ENCODE assay signal across 9 cellular contexts in the genomic region with DNA sequence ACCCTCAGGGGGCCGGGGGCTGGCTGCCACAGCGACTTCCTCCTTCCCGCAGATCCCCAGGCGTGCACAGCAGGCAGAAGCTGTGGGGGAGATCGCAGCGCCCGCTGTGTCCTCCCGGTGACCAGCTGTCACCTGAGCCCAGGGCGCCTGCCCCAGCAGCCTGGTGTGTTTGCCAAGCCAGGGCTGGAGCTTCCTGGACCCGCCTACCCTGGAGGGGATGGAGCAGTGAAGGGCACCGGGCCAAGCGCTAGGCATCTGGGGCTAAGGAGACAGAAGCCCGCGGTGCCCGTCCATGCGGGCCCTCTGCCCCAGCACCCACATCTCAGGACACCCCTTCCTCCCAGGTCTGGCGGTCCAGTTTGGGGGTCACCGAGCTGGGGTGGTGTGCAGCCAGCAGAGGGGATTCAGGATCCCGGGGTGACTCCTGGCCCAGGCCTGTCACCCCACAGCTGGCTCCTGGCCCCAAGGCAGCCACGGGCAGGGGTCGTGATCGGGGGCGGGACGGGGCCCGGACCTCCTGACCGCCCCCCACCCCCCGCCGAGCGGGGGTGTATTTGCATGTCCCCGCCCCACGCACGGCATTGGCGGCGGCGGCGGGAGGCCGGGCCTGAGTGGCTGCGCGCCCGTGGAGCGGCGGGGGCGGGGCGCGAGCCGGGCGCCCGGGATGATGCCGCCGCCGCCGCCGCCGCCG. TPM values are rescaled to one million over a fixed set of nuclear protein-coding genes. Genes with fewer than 3 reads are reported as not detected.
DNase-seq lines count a peak whose midpoint lies in the region; ATAC-seq, FAIRE-seq and TF ChIP-seq lines count a peak whose summit lies in the region.
"Had no signal": no experiment of that assay in that cellular context is flagged by ENCODE, and none has a peak within 500 bp of the region (broad histone marks: within the 10 kb centered on the region; RNA-seq: fewer than 3 reads in every experiment).

A gene with protein sequence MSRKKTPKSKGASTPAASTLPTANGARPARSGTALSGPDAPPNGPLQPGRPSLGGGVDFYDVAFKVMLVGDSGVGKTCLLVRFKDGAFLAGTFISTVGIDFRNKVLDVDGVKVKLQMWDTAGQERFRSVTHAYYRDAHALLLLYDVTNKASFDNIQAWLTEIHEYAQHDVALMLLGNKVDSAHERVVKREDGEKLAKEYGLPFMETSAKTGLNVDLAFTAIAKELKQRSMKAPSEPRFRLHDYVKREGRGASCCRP (plus strand): TSS at position 645 of the 691 bp plus-strand sequence. CDS start 159 bp downstream, outside the sequence.

- H3K9me3 ChIP-seq in ectodermal cell (ENCODE audit: control insufficient read depth, low read length) (no peaks in the 10 kb centered on the region), HepG2 (ENCODE audit: low read length) (no peaks in the 10 kb centered on the region)

- TF ChIP-seq EP300 in HepG2 (IDR thresholded peaks at IDR 0.05; ENCODE audit: low read depth in 2 of 2, low read length in 2 of 2) = no peak
- TF ChIP-seq EP300 in HepG2 (CRISPR knock-in tag; IDR thresholded peaks at IDR 0.05; ENCODE audit: borderline replicate concordance) = no peak

- DNase-seq in AG04449 (ENCODE audit: low read depth, low spot score) (no peak), H4 (ENCODE audit: low spot score) (peak; percentile 91), NCI-H2196 (lab: John Stamatoyannopoulos, UW; ENCODE audit: unreplicated experiment) (peak; percentile 97), HepG2 (ENCODE audit: low spot score) (peak; percentile 82)
- DNase-seq in activated CD4-positive, alpha-beta T cell treated with anti-CD3 and anti-CD28 coated beads, Interleukin-2, amount 10 ng/mL, durations not matched to agents 7 days and 5 days = peak; percentile 54
- peak; percentile 65 for DNase-seq in stimulated activated CD8-positive, alpha-beta memory T cell treated with anti-CD3 and anti-CD28 coated beads, Interleukin-4, amount 100 ng/mL, for 48 hours

- no peak within 1 kb of the TSS for H3K27ac Mint-ChIP-seq in activated CD4-positive, alpha-beta T cell treated with anti-CD3 and anti-CD28 coated beads, Interleukin-2, amount 10 ng/mL, durations not matched to agents 7 days and 5 days

- H3K4me1 ChIP-seq in ectodermal cell (ENCODE audit: control insufficient read depth, insufficient read depth, low read length) (peaks cover 38% of the 10 kb centered on the region), HepG2 (ENCODE audit: insufficient read depth, low read length) (peaks cover 72% of the 10 kb centered on the region)

- H3K9me3 Mint-ChIP-seq in activated CD4-positive, alpha-beta T cell treated with anti-CD3 and anti-CD28 coated beads, Interleukin-2, amount 10 ng/mL, durations not matched to agents 7 days and 5 days = no peaks in the 10 kb centered on the region

- no TSS peak for BruUV-seq in HepG2 (replicated peaks; lab: Mats Ljungman, UMichigan)

- in situ Hi-C loops in HepG2 (cut with HindIII; ENCODE audit: extremely low pct_ligation_motif_present, low pct_unique_long_range_greater_than_20kb) = loop anchor here (5.0 to 10.0 kb wide), 2 partner anchors 63 to 126 kb away; no protein-coding TSS in a partner anchor

- TF ChIP-seq CTCF in AG04449 (IDR thresholded peaks at IDR 0.05; ENCODE audit: insufficient read depth, low read length, missing control alignments) = no peak
- TF ChIP-seq CTCF in HepG2 (CRISPR knock-in tag; IDR thresholded peaks at IDR 0.05) = peak; percentile 31

- peaks cover 12% of the 10 kb centered on the region for H3K27me3 ChIP-seq in ectodermal cell (ENCODE audit: control insufficient read depth, insufficient read depth, low read length, poor library complexity, severe bottlenecking)
- peaks cover 3 to 30% of the 10 kb centered on the region in 2 experiments; a peak in 4 of 5 replicates for H3K27me3 ChIP-seq in HepG2 (ENCODE audit: control insufficient read depth in 1 of 2, insufficient read depth in 2 of 2, low read length in 2 of 2)

- CTCF ChIA-PET in AG04449 (lab: Yijun Ruan, JAX) = interaction anchor here (0.9 to 10.0 kb wide), 6 partner anchors 8 to 163 kb away, joined by 3 to 135 read pairs (median 4); a partner anchor contains a TSS
- CTCF ChIA-PET in activated CD4-positive, alpha-beta T cell treated with anti-CD3 and anti-CD28 coated beads, Interleukin-2, amount 10 ng/mL, durations not matched to agents 7 days and 5 days (lab: Charles Lee) = interaction anchor here (1.0 to 2.7 kb wide), 2 partner anchors 12 to 125 kb away, joined by 3 to 13 read pairs; a partner anchor contains a TSS
- CTCF ChIA-PET in HepG2 (lab: Yijun Ruan, JAX; ENCODE audit: low intra/inter-chr PET ratio, low total read pairs) = no interaction called here

- peaks cover 49% of the 10 kb centered on the region for H4K20me1 ChIP-seq in HepG2 (ENCODE audit: insufficient read depth, low read length)

- POLR2A ChIA-PET in AG04449 (lab: Yijun Ruan, JAX) = interaction anchor here (0.6 to 1.5 kb wide), 3 partner anchors 91 to 185 kb away, joined by 3 to 5 read pairs (median 3); a partner anchor contains a TSS
- POLR2A ChIA-PET in activated CD4-positive, alpha-beta T cell treated with anti-CD3 and anti-CD28 coated beads, Interleukin-2, amount 10 ng/mL, durations not matched to agents 7 days and 5 days (lab: Charles Lee) = no interaction called here
- POLR2A ChIA-PET in HepG2 (lab: Yijun Ruan, JAX) = interaction anchor here (0.8 to 3.2 kb wide), 12 partner anchors 8 to 207 kb away, joined by 3 to 10 read pairs (median 6); a partner anchor contains a TSS

- peak within 1 kb of the TSS; percentile 97 for H3K4me2 ChIP-seq in HepG2 (ENCODE audit: low read depth, low read length)

- FAIRE-seq in HepG2 (lab: Jason Lieb, UNC) = peak; percentile 59
- FAIRE-seq: GM18507 had no signal

- H3K4me3 Mint-ChIP-seq in activated CD4-positive, alpha-beta T cell treated with anti-CD3 and anti-CD28 coated beads, Interleukin-2, amount 10 ng/mL, durations not matched to agents 7 days and 5 days = peak within 1 kb of the TSS; percentile 7

- H3K36me3 ChIP-seq in ectodermal cell (ENCODE audit: control insufficient read depth, insufficient read depth, low read length) (no peaks in the 10 kb centered on the region), HepG2 (replicated peaks in 1 of 2; ENCODE audit: control insufficient read depth in 1 of 2, insufficient read depth in 2 of 2, low read length in 2 of 2) (peaks cover 0 to 5% of the 10 kb centered on the region in 2 experiments; a peak in 2 of 5 replicates)

- intact Hi-C loops in HepG2 (cut with micrococcal nuclease; ENCODE audit: unreplicated experiment) = no loop called here

- H3K79me2 ChIP-seq in HepG2 (ENCODE audit: insufficient read depth, low read length) = peaks cover 5% of the 10 kb centered on the region

- no peaks in the 10 kb centered on the region for H3K27me3 Mint-ChIP-seq in activated CD4-positive, alpha-beta T cell treated with anti-CD3 and anti-CD28 coated beads, Interleukin-2, amount 10 ng/mL, durations not matched to agents 7 days and 5 days

- H3K4me3 ChIP-seq in AG04449 (ENCODE audit: low read depth, low read length) = peak within 1 kb of the TSS; percentile 48
- H3K4me3 ChIP-seq in ectodermal cell (ENCODE audit: insufficient read depth, low read depth, low read length) = peak within 1 kb of the TSS; percentile 46
- peak within 1 kb of the TSS; percentile 47 to 98 (median 53) for H3K4me3 ChIP-seq in HepG2 (replicated peaks in 1 of 3; ENCODE audit: insufficient read depth in 1 of 3, low read depth in 2 of 3, low read length in 3 of 3)

- TF ChIP-seq RAD21 in HepG2 (CRISPR knock-in tag; IDR thresholded peaks at IDR 0.05) = no peak

- 4% methylated on average over 55 of the region's 55 CpGs for WGBS in ectodermal cell, 2 experiments
- WGBS in HepG2 (ENCODE audit: low lambda C conversion rate) = 3% methylated on average over 6 of the region's 55 CpGs

- TF ChIP-seq POLR2A in HepG2 (IDR thresholded peaks at IDR 0.05; ENCODE audit: insufficient read depth in 1 of 2, low read depth in 2 of 2, low read length in 2 of 2) = no peak; a peak in 1 of 4 replicates

- H2AFZ ChIP-seq in HepG2 (ENCODE audit: low read length) = no peak within 1 kb of the TSS

- H3K4me1 Mint-ChIP-seq in activated CD4-positive, alpha-beta T cell treated with anti-CD3 and anti-CD28 coated beads, Interleukin-2, amount 10 ng/mL, durations not matched to agents 7 days and 5 days = peaks cover 17% of the 10 kb centered on the region

- no peak within 1 kb of the TSS for H3K27ac ChIP-seq in ectodermal cell (ENCODE audit: insufficient read depth, low read depth, low read length, poor library complexity, severe bottlenecking)
- peak within 1 kb of the TSS; percentile 32 for H3K27ac ChIP-seq in HepG2 (ENCODE audit: extremely low read length, insufficient read depth, low read length)

- peak; percentile 63 for ATAC-seq in HepG2
- ATAC-seq in GM21526 (IDR thresholded peaks at IDR 0.05; ENCODE audit: low FRiP score, unreplicated experiment) = no peak

- H3K36me3 Mint-ChIP-seq in activated CD4-positive, alpha-beta T cell treated with anti-CD3 and anti-CD28 coated beads, Interleukin-2, amount 10 ng/mL, durations not matched to agents 7 days and 5 days (ENCODE audit: low read depth) = peaks cover 9% of the 10 kb centered on the region

- peak within 1 kb of the TSS; percentile 55 for H3K9ac ChIP-seq in HepG2 (ENCODE audit: insufficient read depth, low read depth, low read length)

RNA-seq across cellular contexts. Expression of the gene that starts here (rescaled TPM):
- 1.9 and 3.2 TPM in 2 replicates for total RNA-seq in H4 (2014; rRNA removed; shearing (Covaris generic))
- under 1 TPM; 0.20 to 0.42 TPM for total RNA-seq in activated CD4-positive, alpha-beta T cell treated with anti-CD3 and anti-CD28 coated beads, Interleukin-2, amount 10 ng/mL, durations not matched to agents 7 days and 5 days
- 2.9 TPM for polyA plus RNA-seq in ectodermal cell (2013, experiment 1 of 4)
- polyA plus RNA-seq in ectodermal cell (2013, experiment 2 of 4) = 3.4 TPM
- 3.6 TPM for polyA plus RNA-seq in ectodermal cell (2013, experiment 3 of 4)
- polyA plus RNA-seq in ectodermal cell (2013, experiment 4 of 4) = 4.9 TPM
- 0.45 and 0.86 TPM in 2 replicates for total RNA-seq in HepG2 (2016; rRNA removed; fragmentation: Illumina TruSeq; extraction: Trizol)
- total RNA-seq in HepG2 (2016; cell fraction: cytosol; rRNA removed; fragmentation: Illumina TruSeq; extraction: Trizol; ENCODE audit: low read depth) = 1.2 and 1.4 TPM in 2 replicates
- 0.62 and 1.3 TPM in 2 replicates for total RNA-seq in HepG2 (2016; cell fraction: insoluble cytoplasmic fraction; rRNA removed; fragmentation: Illumina TruSeq; extraction: Trizol)
- 0.96 and 1.9 TPM in 2 replicates for total RNA-seq in HepG2 (2016; cell fraction: membrane; rRNA removed; fragmentation: Illumina TruSeq; extraction: Trizol)
- total RNA-seq in HepG2 (2016; cell fraction: nucleus; rRNA removed; fragmentation: Illumina TruSeq; extraction: Trizol) = 1.0 and 1.6 TPM in 2 replicates
- polyA plus RNA-seq in HepG2 (2011; rRNA removed) = 3.6 and 3.7 TPM in 2 replicates
- 2.2 and 3.4 TPM in 2 replicates for polyA plus RNA-seq in HepG2 (2011; cell fraction: cytosol; rRNA removed)
- 20.4 and 21.0 TPM in 2 replicates for polyA plus RNA-seq in HepG2 (2011; cell fraction: nucleus; rRNA removed)
- 2.3 and 3.3 TPM in 2 replicates for polyA plus RNA-seq in HepG2 (2012)
- polyA plus RNA-seq in HepG2 (2016; cell fraction: cytosol; fragmentation: Illumina TruSeq; extraction: Trizol; ENCODE audit: low read depth) = 2.1 and 2.3 TPM in 2 replicates
- polyA plus RNA-seq in HepG2 (2016; cell fraction: insoluble cytoplasmic fraction; fragmentation: Illumina TruSeq; extraction: Trizol; ENCODE audit: low read depth) = 0.92 and 1.1 TPM in 2 replicates
- 1.9 and 2.3 TPM in 2 replicates for polyA plus RNA-seq in HepG2 (2016; cell fraction: membrane; fragmentation: Illumina TruSeq; extraction: Trizol; ENCODE audit: low read depth)
- polyA plus RNA-seq in HepG2 (2016; cell fraction: nucleus; fragmentation: Illumina TruSeq; extraction: Trizol; ENCODE audit: insufficient read depth, low read depth) = 3.2 and 3.9 TPM in 2 replicates
- polyA minus RNA-seq in HepG2 (2011; rRNA and poly(A)+ RNA removed; ENCODE audit: low replicate concordance) = 6.5 and 7.6 TPM in 2 replicates
- 0.79 TPM in 1 of 2 replicates, not detected in the other for polyA minus RNA-seq in HepG2 (2011; cell fraction: cytosol; rRNA and poly(A)+ RNA removed)
- polyA minus RNA-seq in HepG2 (2011; cell fraction: nucleus; rRNA and poly(A)+ RNA removed) = 0.90 and 1.2 TPM in 2 replicates

Comparison
In these comparisons a context has a peak if more than half of its experiments do, and no peak if none do; other contexts are left out.
1. Peak in DNase-seq in activated CD4-positive, alpha-beta T cell treated with anti-CD3 and anti-CD28 coated beads, Interleukin-2, amount 10 ng/mL, durations not matched to agents 7 days and 5 days; RNA of the gene not detected or under 1 TPM.